ENCODE assay signal across 15 cellular contexts in the genomic region with DNA sequence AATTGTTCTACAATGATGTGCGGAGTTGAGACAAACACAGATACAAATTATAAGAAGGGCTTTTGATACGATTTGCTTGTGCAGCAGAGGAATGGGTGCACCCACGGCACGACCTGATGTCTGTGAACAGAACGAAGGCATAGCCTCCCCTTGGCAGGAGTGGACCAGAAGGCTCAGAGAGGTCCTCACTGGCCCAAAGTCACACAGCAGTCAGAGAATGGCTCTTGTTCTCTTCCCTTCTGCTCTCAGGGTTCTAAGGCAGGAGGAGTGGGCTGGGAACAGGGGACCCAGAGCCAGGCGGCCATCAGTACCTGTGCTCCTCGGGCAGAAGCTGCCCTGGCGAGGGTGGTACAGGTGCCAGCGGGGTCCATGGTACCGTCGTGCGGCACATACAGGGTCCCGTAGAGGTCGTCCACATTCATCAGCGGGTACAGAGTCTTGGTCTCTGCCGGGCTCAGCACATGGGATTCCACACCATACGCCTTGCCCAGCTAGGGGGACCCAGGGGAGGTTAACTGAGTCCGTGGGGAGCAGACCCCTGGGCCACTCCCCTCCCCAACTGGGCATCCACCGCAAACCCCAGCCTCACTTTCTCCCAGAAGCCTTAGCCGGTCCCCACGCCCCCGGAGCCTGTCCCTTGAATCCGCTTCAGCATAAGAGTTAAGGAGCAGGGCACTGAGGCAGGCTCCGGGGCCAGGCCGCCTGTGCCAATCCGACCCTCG. TPM values are rescaled to one million over a fixed set of nuclear protein-coding genes. Genes with fewer than 3 reads are reported as not detected.
DNase-seq lines count a peak whose midpoint lies in the region; ATAC-seq and TF ChIP-seq lines count a peak whose summit lies in the region.
"Had no signal": no experiment of that assay in that cellular context is flagged by ENCODE, and none has a peak within 500 bp of the region (broad histone marks: within the 10 kb centered on the region; RNA-seq: fewer than 3 reads in every experiment).

No MANE protein-coding gene starts in this region.

- H3K9me3 ChIP-seq in RWPE2 (ENCODE audit: severe bottlenecking) = no peaks in the 10 kb centered on the region
- H3K9me3 ChIP-seq in gastrocnemius medialis = no peaks in the 10 kb centered on the region
- H3K9me3 ChIP-seq: ovary, uterus had no signal

- no peak overlapping the region for H3K27ac ChIP-seq in RWPE2 (ENCODE audit: poor library complexity, severe bottlenecking)
- no peak overlapping the region for H3K27ac ChIP-seq in gastrocnemius medialis
- H3K27ac ChIP-seq: hepatocyte, ovary, uterus had no signal

- TF ChIP-seq CTCF in RWPE2 (IDR thresholded peaks at IDR 0.05; ENCODE audit: poor library complexity, severe bottlenecking) (no peak), gastrocnemius medialis (IDR thresholded peaks at IDR 0.05 in 4 of 5, conservative IDR thresholded peaks at IDR 0.05 in 1 of 5) (no peak)

- in situ Hi-C loops in gastrocnemius medialis (cut with MboI; ENCODE audit: low sequenced_read_pairs in 4 of 4) = loop anchor here in 2 of 4 donors (25.0 kb wide), 1 partner anchor 194 kb away; a partner anchor contains a TSS

- H3K4me1 ChIP-seq in RWPE2 (ENCODE audit: insufficient read depth, poor library complexity, severe bottlenecking) = no peaks in the 10 kb centered on the region
- H3K4me1 ChIP-seq in gastrocnemius medialis = no peaks in the 10 kb centered on the region
- H3K4me1 ChIP-seq: uterus had no signal

- intact Hi-C loops in posterior vena cava (cut with DNase I) (no loop called here), gastrocnemius medialis (cut with DNase I; ENCODE audit: low total_unique reads) (no loop called here)

- ATAC-seq in RWPE2 (ENCODE audit: low read depth) = no peak
- ATAC-seq in left lobe of liver = no peak
- ATAC-seq in gastrocnemius medialis = no peak
- no peak for ATAC-seq in esophagus mucosa
- ATAC-seq: naive thymus-derived CD4-positive, alpha-beta T cell had no signal

- H3K4me3 ChIP-seq in RWPE2 (ENCODE audit: severe bottlenecking) (no peak overlapping the region), gastrocnemius medialis (no peak overlapping the region)
- H3K4me3 ChIP-seq: hepatocyte, ovary, uterus had no signal

- H3K36me3 ChIP-seq in RWPE2 (ENCODE audit: low read depth) (no peaks in the 10 kb centered on the region), gastrocnemius medialis (no peaks in the 10 kb centered on the region)
- H3K36me3 ChIP-seq: ovary, uterus had no signal

- DNase-seq in D341Med (ENCODE audit: low spot score) (peak; percentile 20), RWPE2 (ENCODE audit: low spot score) (peak; percentile 53), left lobe of liver (ENCODE audit: low spot score) (peak; percentile 44), posterior vena cava (ENCODE audit: low spot score) (peak; percentile 72), gastrocnemius medialis (no peak), NCI-H2107 treated with DMSO at 0.1 percent for 48 hours (lab: John Stamatoyannopoulos, UW; ENCODE audit: unreplicated experiment) (no peak)
- DNase-seq: Calu3; effector memory CD4-positive, alpha-beta T cell; naive thymus-derived CD4-positive, alpha-beta T cell; NCI-H1417 treated with DMSO at 0.1 percent for 48 hours; stimulated activated CD4-positive, alpha-beta T cell treated with anti-CD3 and anti-CD28 coated beads, Interleukin-4, amount 100 ng/mL, for 1 hour; uterus had no signal

- TF ChIP-seq POLR2A in gastrocnemius medialis (IDR thresholded peaks at IDR 0.05) = no peak

- H3K27me3 ChIP-seq in RWPE2 (ENCODE audit: insufficient read depth, poor library complexity, severe bottlenecking) (no peaks in the 10 kb centered on the region), gastrocnemius medialis (peaks cover 0 to 9% (median 4%) of the 10 kb centered on the region in 3 donors)
- H3K27me3 ChIP-seq: hepatocyte, ovary, uterus had no signal

RNA-seq across cellular contexts. Expression of a gene that starts 7.0 kb away (rescaled TPM):
- total RNA-seq in left lobe of liver (208 TPM), posterior vena cava (1 to 10 TPM in 1 of 2 donors, under 1 TPM in 1; 0.62 to 1.8 TPM), gastrocnemius medialis (1 to 10 TPM in 1 of 4 donors, under 1 TPM in 3; 0.39 to 2.9 (median 0.59) TPM), esophagus mucosa (0.12 TPM)
- total RNA-seq: Calu3 had no signal

Comparison
In these comparisons a context has a peak if more than half of its experiments do, and no peak if none do; other contexts are left out.
1. DNase-seq: peak in D341Med (single experiment), RWPE2 (single experiment), left lobe of liver (single experiment) and posterior vena cava (single experiment); none in gastrocnemius medialis (0 of 2) and NCI-H2107 treated with DMSO at 0.1 percent for 48 hours (single experiment).
2. RNA of a gene that starts 7.0 kb away (total RNA-seq): 208 TPM in left lobe of liver (single experiment); 0.62 to 1.8 TPM in posterior vena cava, 0.39 to 2.9 TPM in gastrocnemius medialis and 0.12 TPM in esophagus mucosa (single experiment); every median in the first group is over 10 times any median in the second.